ENCODE assay signal across 8 cellular contexts in genomic region chr6:31651602-31652191, GRCh38. TPM values are rescaled to one million over a fixed set of nuclear protein-coding genes. Genes with fewer than 3 reads are reported as not detected.
DNase-seq lines count a peak whose midpoint lies in the region; TF ChIP-seq lines count a peak whose summit lies in the region.

No MANE protein-coding gene starts in this region.

- TF ChIP-seq CTCF in Loucy (conservative IDR thresholded peaks at IDR 0.05; ENCODE audit: low read length) (no peak), uterus (IDR thresholded peaks at IDR 0.05) (no peak)

- H3K36me3 ChIP-seq in Loucy (ENCODE audit: insufficient read depth, low read length) = peaks cover 32% of the 10 kb centered on the region; the same call in 1 of the 2 replicates
- no peaks in the 10 kb centered on the region for H3K36me3 ChIP-seq in uterus

- peaks cover 33% of the 10 kb centered on the region for H4K20me1 ChIP-seq in Loucy (ENCODE audit: insufficient read depth, low read length, poor library complexity, severe bottlenecking)

- H3K9ac ChIP-seq in Loucy (ENCODE audit: low read depth, low read length, poor library complexity, severe bottlenecking) = peak overlapping the region; percentile 88

- TF ChIP-seq POLR2A in uterus (IDR thresholded peaks at IDR 0.05) = no peak

- H3K79me2 ChIP-seq in Loucy (ENCODE audit: insufficient read depth, low read length) = peaks cover 58% of the 10 kb centered on the region

- peak overlapping the region; percentile 82; the same call in 1 of the 2 replicates for H2AFZ ChIP-seq in Loucy (ENCODE audit: low read length)

- DNase-seq in stimulated activated CD4-positive, alpha-beta T cell treated with anti-CD3 and anti-CD28 coated beads, Interleukin-15, amount 100 ng/mL, for 48 hours (ENCODE audit: low read depth in 2 of 2) = peak; percentile 41 to 58
- DNase-seq in stimulated activated CD4-positive, alpha-beta T cell treated with anti-CD3 and anti-CD28 coated beads, Interleukin-2, amount 100 ng/mL, for 48 hours = no peak
- DNase-seq in HCEC 1CT (peak; percentile 77), SW 1271 (lab: John Stamatoyannopoulos, UW) (peak; percentile 68 to 83), epithelial cell of prostate (ENCODE audit: low read depth, low spot score) (peak; percentile 56), uterus (no peak)

- H3K4me2 ChIP-seq in Loucy (ENCODE audit: low read depth, low read length, poor library complexity, severe bottlenecking) = peak overlapping the region; percentile 85

- H3K4me1 ChIP-seq in Loucy (ENCODE audit: insufficient read depth, low read length, poor library complexity, severe bottlenecking) (peaks cover 19% of the 10 kb centered on the region), mononuclear cell (ENCODE audit: insufficient read depth, low read length) (peaks cover 25% of the 10 kb centered on the region), uterus (peaks cover 0 to 3% of the 10 kb centered on the region in 2 donors)

- H3K9me3 ChIP-seq in Loucy (ENCODE audit: insufficient read depth, low read depth, low read length) (no peaks in the 10 kb centered on the region), mononuclear cell (ENCODE audit: low read depth, low read length) (no peaks in the 10 kb centered on the region), uterus (no peaks in the 10 kb centered on the region)

- no peaks in the 10 kb centered on the region for H3K27me3 ChIP-seq in Loucy (ENCODE audit: insufficient read depth, low read length, poor library complexity, severe bottlenecking)
- H3K27me3 ChIP-seq in mononuclear cell (ENCODE audit: insufficient read depth, low read length) = no peaks in the 10 kb centered on the region
- no peaks in the 10 kb centered on the region for H3K27me3 ChIP-seq in uterus

- H3K27ac ChIP-seq in epithelial cell of prostate (peak overlapping the region; percentile 95), uterus (peak overlapping the region; percentile 95 to 99)

- no peaks in the 10 kb centered on the region for H3K9me2 ChIP-seq in Loucy (replicated peaks; ENCODE audit: low read depth, low read length)

- 0 out of 2 replicates have a peak, but pooled peaks cover 7% of the 10 kb centered on the region for H3F3A ChIP-seq in Loucy (ENCODE audit: low read depth)

- intact Hi-C loops in uterus (cut with DNase I; ENCODE audit: low total_unique reads) = no loop called here

- peak overlapping the region; percentile 81 for H3K4me3 ChIP-seq in Loucy (ENCODE audit: low read length, poor library complexity, severe bottlenecking)
- peak overlapping the region; percentile 92 for H3K4me3 ChIP-seq in mononuclear cell (ENCODE audit: low read length)
- H3K4me3 ChIP-seq in uterus = peak overlapping the region; percentile 56 to 84

RNA-seq across cellular contexts. Expression of gene BAG6, which starts 0.8 kb away (rescaled TPM):
- total RNA-seq in mononuclear cell = 81.3 TPM
- total RNA-seq in uterus = 100 to 1,000 TPM in 3 of 4 donors, 10 to 100 TPM in 1; 92.2 to 233 (median 139) TPM

RNA-seq across cellular contexts. Expression of gene APOM, which starts 4.0 kb away (rescaled TPM):
- total RNA-seq in mononuclear cell (3.0 TPM), uterus (1 to 10 TPM in 3 of 4 donors, not detected in 1; 1.9 to 2.9 (median 2.6) TPM)

RNA-seq across cellular contexts. Expression of gene C6orf47, which starts 8.9 kb away (rescaled TPM):
- 14.6 TPM for total RNA-seq in mononuclear cell
- 10 to 100 TPM in 3 of 4 donors, 1 to 10 TPM in 1; 6.2 to 31.9 (median 24.6) TPM for total RNA-seq in uterus

RNA-seq across cellular contexts. Expression of gene GPANK1, which starts 13.1 kb away (rescaled TPM):
- 11.9 TPM for total RNA-seq in mononuclear cell
- 10 to 100 TPM in 3 of 4 donors, 1 to 10 TPM in 1; 5.1 to 25.6 (median 15.4) TPM for total RNA-seq in uterus

RNA-seq across cellular contexts. Expression of gene CSNK2B, which starts 14.2 kb away (rescaled TPM):
- total RNA-seq in mononuclear cell = 124 TPM
- 100 to 1,000 TPM in 3 of 4 donors, 10 to 100 TPM in 1; 67.5 to 157 (median 107) TPM for total RNA-seq in uterus

Comparison
In these comparisons a context has a peak if more than half of its experiments do, and no peak if none do; other contexts are left out.
1. DNase-seq: peak in stimulated activated CD4-positive, alpha-beta T cell treated with anti-CD3 and anti-CD28 coated beads, Interleukin-15, amount 100 ng/mL, for 48 hours (2 of 2), HCEC 1CT (single experiment), SW 1271 (2 of 2) and epithelial cell of prostate (single experiment); none in stimulated activated CD4-positive, alpha-beta T cell treated with anti-CD3 and anti-CD28 coated beads, Interleukin-2, amount 100 ng/mL, for 48 hours (0 of 2) and uterus (0 of 2).
2. Peak in every context shown above with its lines, with median percentiles within 50 percentile points of each other: H3K4me3 ChIP-seq.